8 cellular contexts compared by ENCODE assay signal in genomic region chr1:54376085-54377039, GRCh38. TPM values are rescaled to one million over a fixed set of nuclear protein-coding genes. Genes with fewer than 3 reads are reported as not detected.
A peak's percentile ranks its signal among the peaks of the same experiment; 100 is the strongest.
DNase-seq lines count a peak whose midpoint lies in the region; ATAC-seq lines count a peak whose summit lies in the region.

No MANE protein-coding gene starts in this region.

- H3K27me3 ChIP-seq in mucosa of stomach (ENCODE audit: control insufficient read depth, insufficient read depth, low read length) (no peaks in the 10 kb centered on the region), HAP-1 (ENCODE audit: low read depth) (no peaks in the 10 kb centered on the region)

- peak; percentile 64 for ATAC-seq in HG02759 (IDR thresholded peaks at IDR 0.05; ENCODE audit: unreplicated experiment)
- ATAC-seq in T-cell (replicated peaks in 1 of 4): peak in 1 of 4 experiments; percentile 59

- peaks cover 13% of the 10 kb centered on the region for H3K36me3 Mint-ChIP-seq in T-cell

- DNase-seq in activated CD4-positive, alpha-beta T cell treated with anti-CD3 and anti-CD28 coated beads for 48 hours: peak; percentile 39
- no peak for DNase-seq in activated CD4-positive, alpha-beta T cell treated with anti-CD3 and anti-CD28 coated beads for 4 hours
- no peak for DNase-seq in T-cell
- no peak for DNase-seq in ACHN
- no peak for DNase-seq in KBM-7
- no peak for DNase-seq in HAP-1 (ENCODE audit: low spot score in 2 of 2)

- POLR2A ChIA-PET in T-cell (lab: Charles Lee): no interaction called here

- H3K4me1 Mint-ChIP-seq in T-cell: peaks cover 85 to 93% (median 87%) of the 10 kb centered on the region in 3 donors

- no peaks in the 10 kb centered on the region for H3K9me3 Mint-ChIP-seq in T-cell

- H3K36me3 ChIP-seq in mucosa of stomach (ENCODE audit: control insufficient read depth, insufficient read depth, low read length) (no peaks in the 10 kb centered on the region), HAP-1 (replicated peaks) (peaks cover 11% of the 10 kb centered on the region; the same call in 1 of the 2 replicates)

- no peak overlapping the region for H3K4me3 ChIP-seq in mucosa of stomach (ENCODE audit: low read length)
- H3K4me3 ChIP-seq in HAP-1: no peak overlapping the region

- H3K4me1 ChIP-seq in mucosa of stomach (ENCODE audit: control insufficient read depth, insufficient read depth, low read length) (peaks cover 83% of the 10 kb centered on the region), HAP-1 (peaks cover 36% of the 10 kb centered on the region)

- H3K9ac ChIP-seq in mucosa of stomach (ENCODE audit: low read length): peak overlapping the region; percentile 5

- CTCF ChIA-PET in T-cell (lab: Charles Lee): no interaction called here

- peak overlapping the region; percentile 64 to 75 for H3K27ac Mint-ChIP-seq in T-cell

- no peaks in the 10 kb centered on the region for H3K27me3 Mint-ChIP-seq in T-cell

- H3K4me3 Mint-ChIP-seq in T-cell: peak overlapping the region in 2 of 3 donors; percentile 8 to 57

- H3K9me3 ChIP-seq in mucosa of stomach (ENCODE audit: control insufficient read depth, low read length): no peaks in the 10 kb centered on the region
- no peaks in the 10 kb centered on the region for H3K9me3 ChIP-seq in HAP-1

- in situ Hi-C loops in ACHN (cut with HindIII; ENCODE audit: low pct_ligation_motif_present, low pct_unique_long_range_greater_than_20kb, low sequenced_read_pairs): no loop called here
- in situ Hi-C loops in KBM-7 (cut with MboI; ENCODE audit: low pct_unique_long_range_greater_than_20kb, low sequenced_read_pairs): no loop called here
- in situ Hi-C loops in HAP-1 (cut with MboI; ENCODE audit: low sequenced_read_pairs): no loop called here

RNA-seq across cellular contexts. Expression of gene SSBP3, which starts 29.8 kb away (rescaled TPM):
- 10 to 100 TPM; 51.5 to 84.5 (median 69.2) TPM for total RNA-seq in T-cell
